Comparison of ENCODE assay signal across 8 cellular contexts in the genomic region with DNA sequence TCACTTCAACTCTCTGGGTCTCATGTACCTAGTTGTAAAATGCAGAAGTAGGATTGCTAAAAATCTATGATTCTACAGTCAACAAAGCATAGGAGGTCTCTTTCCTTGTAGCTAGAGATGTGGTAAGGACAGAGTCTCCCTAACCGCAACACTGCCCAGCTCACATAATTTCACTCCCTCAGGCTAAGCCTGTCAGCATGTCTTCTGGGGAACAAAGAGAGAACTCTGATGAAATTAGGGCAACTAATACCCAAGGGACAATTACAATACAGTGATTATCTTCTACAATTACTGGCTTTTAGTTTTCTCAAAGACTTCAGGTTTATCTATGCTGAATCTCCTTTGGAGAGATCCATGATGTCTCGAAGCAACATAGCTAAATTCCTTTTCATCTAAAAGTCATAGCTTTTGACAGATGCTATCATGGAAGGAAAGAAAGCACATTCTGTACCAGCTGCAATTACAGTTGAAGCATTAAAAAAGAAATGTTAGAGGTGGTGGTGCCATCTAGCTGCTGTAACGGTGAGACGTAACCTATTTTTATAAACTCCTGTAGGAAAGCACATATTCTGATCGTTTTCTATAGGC.
DNase-seq lines count a peak whose midpoint lies in the region; ATAC-seq, FAIRE-seq and TF ChIP-seq lines count a peak whose summit lies in the region.

No MANE protein-coding gene starts in this region.

- TF ChIP-seq POLR2A in NB4 (IDR thresholded peaks at IDR 0.05; ENCODE audit: extremely low read depth, insufficient read length) (no peak), HepG2 (IDR thresholded peaks at IDR 0.05; ENCODE audit: insufficient read depth in 1 of 2, low read depth in 2 of 2, low read length in 2 of 2) (no peak), suprapubic skin (IDR thresholded peaks at IDR 0.05) (no peak)

- H3K79me2 ChIP-seq in HepG2 (ENCODE audit: insufficient read depth, low read length), result no peaks in the 10 kb centered on the region

- intact Hi-C loops in HepG2 (cut with micrococcal nuclease; ENCODE audit: unreplicated experiment), result loop anchor here (1.0 kb wide), 1 partner anchor 592 kb away; no protein-coding TSS in a partner anchor

- FAIRE-seq in HepG2 (lab: Jason Lieb, UNC), result no peak

- BruUV-seq in HepG2 (replicated peaks; lab: Mats Ljungman, UMichigan), result no TSS peak

- H3K36me3 ChIP-seq in HepG2 (replicated peaks in 1 of 2; ENCODE audit: control insufficient read depth in 1 of 2, insufficient read depth in 2 of 2, low read length in 2 of 2) (no peaks in the 10 kb centered on the region), suprapubic skin (no peaks in the 10 kb centered on the region)

- H3K27me3 ChIP-seq in HepG2 (ENCODE audit: control insufficient read depth in 1 of 2, insufficient read depth in 2 of 2, low read length in 2 of 2), result no peaks in the 10 kb centered on the region
- no peaks in the 10 kb centered on the region for H3K27me3 ChIP-seq in suprapubic skin

- H3K9ac ChIP-seq in HepG2 (ENCODE audit: insufficient read depth, low read depth, low read length), result no peak overlapping the region

- H3K4me1 ChIP-seq in HepG2 (ENCODE audit: insufficient read depth, low read length), result peaks cover 22% of the 10 kb centered on the region
- peaks cover 13% of the 10 kb centered on the region for H3K4me1 ChIP-seq in suprapubic skin

- no peak overlapping the region for H3K4me2 ChIP-seq in HepG2 (ENCODE audit: low read depth, low read length)

- H3K27ac ChIP-seq in HepG2 (ENCODE audit: extremely low read length, insufficient read depth, low read length), result no peak overlapping the region
- no peak overlapping the region for H3K27ac ChIP-seq in suprapubic skin

- H3K9me3 ChIP-seq in HepG2 (ENCODE audit: low read length) (no peaks in the 10 kb centered on the region), suprapubic skin (no peaks in the 10 kb centered on the region)

- TF ChIP-seq CTCF in NB4 (IDR thresholded peaks at IDR 0.05; ENCODE audit: low read depth, low read length), result peak; percentile 1
- peak; percentile 49 for TF ChIP-seq CTCF in HepG2 (CRISPR knock-in tag; IDR thresholded peaks at IDR 0.05)
- TF ChIP-seq CTCF in suprapubic skin (IDR thresholded peaks at IDR 0.05), result no peak

- no peak overlapping the region for H2AFZ ChIP-seq in HepG2 (ENCODE audit: low read length)

- TF ChIP-seq EP300 in HepG2 (IDR thresholded peaks at IDR 0.05; ENCODE audit: low read depth in 2 of 2, low read length in 2 of 2) (no peak), HepG2 (CRISPR knock-in tag; IDR thresholded peaks at IDR 0.05; ENCODE audit: borderline replicate concordance) (no peak), suprapubic skin (IDR thresholded peaks at IDR 0.05) (no peak)

- ATAC-seq in HepG2, result no peak; the same call in 2 of the 3 replicates

- no peaks in the 10 kb centered on the region for H4K20me1 ChIP-seq in HepG2 (ENCODE audit: insufficient read depth, low read length)

- peak; percentile 16 for DNase-seq in NCI-H2196 (lab: John Stamatoyannopoulos, UW; ENCODE audit: unreplicated experiment)
- DNase-seq in NCI-H2196 treated with DMSO at 0.1 percent for 48 hours (lab: John Stamatoyannopoulos, UW; ENCODE audit: unreplicated experiment), result no peak
- peak; percentile 71 for DNase-seq in HCEC 1CT
- DNase-seq in NB4 (ENCODE audit: low read depth), result peak; percentile 59
- DNase-seq in brain pericyte (ENCODE audit: low read depth, low spot score), result peak; percentile 43
- no peak for DNase-seq in HepG2 (ENCODE audit: low spot score)
- no peak for DNase-seq in NCI-H510A treated with DMSO at 0.1 percent for 48 hours (lab: John Stamatoyannopoulos, UW)
- DNase-seq in suprapubic skin (ENCODE audit: low spot score in 2 of 2), result no peak

- POLR2A ChIA-PET in HepG2 (lab: Yijun Ruan, JAX), result no interaction called here

- no peak overlapping the region for H3K4me3 ChIP-seq in NB4 (ENCODE audit: low read depth, low read length)
- no peak overlapping the region for H3K4me3 ChIP-seq in HepG2 (replicated peaks in 1 of 3; ENCODE audit: insufficient read depth in 1 of 3, low read depth in 2 of 3, low read length in 3 of 3)
- no peak overlapping the region for H3K4me3 ChIP-seq in suprapubic skin

- whole genome bisulfite sequencing in HepG2 (ENCODE audit: low lambda C conversion rate), result 11% methylated on average over 5 of the region's 5 CpGs
- WGBS in suprapubic skin, result 11% methylated on average over 5 of the region's 5 CpGs

- TF ChIP-seq RAD21 in HepG2 (CRISPR knock-in tag; IDR thresholded peaks at IDR 0.05), result no peak

- in situ Hi-C loops in HepG2 (cut with HindIII; ENCODE audit: extremely low pct_ligation_motif_present, low pct_unique_long_range_greater_than_20kb), result no loop called here

- CTCF ChIA-PET in HepG2 (lab: Yijun Ruan, JAX; ENCODE audit: low intra/inter-chr PET ratio, low total read pairs), result no interaction called here

TF ChIP-seq in HepG2, 621 proteins besides CTCF, POLR2A, EP300 and RAD21:
- TF ChIP-seq HOXA5 (CRISPR knock-in tag; IDR thresholded peaks at IDR 0.05) (no peak), STAG1 (CRISPR knock-in tag; IDR thresholded peaks at IDR 0.05) (peak; percentile 43)

Comparison
In these comparisons a context has a peak if more than half of its experiments do, and no peak if none do; other contexts are left out.
1. DNase-seq: peak in NCI-H2196 (single experiment), HCEC 1CT (single experiment), NB4 (single experiment) and brain pericyte (single experiment); none in NCI-H2196 treated with DMSO at 0.1 percent for 48 hours (single experiment), HepG2 (single experiment), NCI-H510A treated with DMSO at 0.1 percent for 48 hours (single experiment) and suprapubic skin (0 of 2).
2. CTCF ChIP-seq: peak in NB4 (single experiment) and HepG2 (single experiment); none in suprapubic skin (0 of 2).